21 cellular contexts compared by ENCODE assay signal in the genomic region with DNA sequence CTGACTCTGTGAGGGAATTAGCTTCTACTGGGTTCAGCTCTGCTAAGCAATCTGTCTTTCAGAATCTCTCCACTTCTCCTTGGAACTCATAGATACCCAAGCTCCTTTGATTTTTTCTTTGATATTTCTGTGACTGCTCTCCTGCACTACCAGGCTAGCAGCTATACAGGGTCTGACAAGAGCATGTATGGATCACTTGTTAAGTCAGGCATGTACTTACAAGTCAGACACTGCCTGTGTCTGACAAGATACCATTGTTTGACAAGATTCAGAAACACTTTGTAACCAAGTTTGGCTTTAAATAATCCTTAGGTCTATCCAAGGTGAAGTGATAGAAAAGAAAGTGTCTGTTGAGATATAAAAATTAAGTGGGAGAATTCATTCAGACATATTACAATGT.
DNase-seq lines count a peak whose midpoint lies in the region; ATAC-seq, FAIRE-seq and TF ChIP-seq lines count a peak whose summit lies in the region.
"Had no signal": no experiment of that assay in that cellular context is flagged by ENCODE, and none has a peak within 500 bp of the region (broad histone marks: within the 10 kb centered on the region; RNA-seq: fewer than 3 reads in every experiment).

No MANE protein-coding gene starts in this region.

- H3K27ac ChIP-seq in K562 (ENCODE audit: extremely low read depth, low read depth, low read length) (no peak overlapping the region), neuronal stem cell (replicated peaks; ENCODE audit: low read length) (no peak overlapping the region), upper lobe of left lung (peak overlapping the region in 3 of 4 donors; percentile 43 to 67 (median 64))

- no peak for TF ChIP-seq RAD21 in K562 (CRISPR knock-in tag; conservative IDR thresholded peaks at IDR 0.05 in 1 of 2, IDR thresholded peaks at IDR 0.05 in 1 of 2)

- no peak overlapping the region for H3K4me3 Mint-ChIP-seq in activated naive CD4-positive, alpha-beta T cell treated with anti-CD3 and anti-CD28 coated beads, Interleukin-2, amount 50 U/mL, for 24 hours

- peaks cover 1% of the 10 kb centered on the region for H3K36me3 Mint-ChIP-seq in activated naive CD4-positive, alpha-beta T cell treated with anti-CD3 and anti-CD28 coated beads, Interleukin-2, amount 50 U/mL, for 24 hours

- H3K27me3 ChIP-seq in K562 (ENCODE audit: control insufficient read depth in 2 of 2, insufficient read depth in 2 of 2, low read length in 2 of 2): no peaks in the 10 kb centered on the region
- no peaks in the 10 kb centered on the region for H3K27me3 ChIP-seq in neuronal stem cell (ENCODE audit: control insufficient read depth in 3 of 3, insufficient read depth in 3 of 3, low read depth in 1 of 3, low read length in 3 of 3)
- no peaks in the 10 kb centered on the region for H3K27me3 ChIP-seq in upper lobe of left lung
- H3K27me3 ChIP-seq: body of pancreas had no signal

- ATAC-seq in K562 (peak; percentile 33; the same call in 2 of the 3 replicates), upper lobe of left lung (ENCODE audit: low FRiP score in 2 of 2) (no peak), GM21515 (IDR thresholded peaks at IDR 0.05; ENCODE audit: unreplicated experiment) (no peak)
- ATAC-seq: body of pancreas, mucosa of descending colon had no signal

- H2BK120ac ChIP-seq in neuronal stem cell (ENCODE audit: low read depth, low read length): no peak overlapping the region

- POLR2A ChIA-PET in K562 (lab: Yijun Ruan, JAX): interaction anchor here (2.1 kb wide), 1 partner anchor 19 kb away, joined by 4 read pairs; no protein-coding TSS in a partner anchor

- H4K20me1 ChIP-seq in K562 (replicated peaks; ENCODE audit: control insufficient read depth, insufficient read depth, low read length): no peaks in the 10 kb centered on the region

- H3K4me3 ChIP-seq in K562 (no peak overlapping the region), neuronal stem cell (ENCODE audit: low read length in 2 of 2) (no peak overlapping the region), upper lobe of left lung (no peak overlapping the region)
- H3K4me3 ChIP-seq: body of pancreas, mucosa of descending colon had no signal

- H3K4me2 ChIP-seq in K562 (ENCODE audit: insufficient read depth, low read length): no peak overlapping the region
- H3K4me2 ChIP-seq in neuronal stem cell (ENCODE audit: insufficient read depth, low read length, poor library complexity, severe bottlenecking): no peak overlapping the region

- H2AFZ ChIP-seq in K562 (ENCODE audit: low read depth, low read length) (no peak overlapping the region), neuronal stem cell (ENCODE audit: low read length) (peak overlapping the region; percentile 30)

- FAIRE-seq in K562 (lab: Jason Lieb, UNC): no peak
- FAIRE-seq: H54, islet of Langerhans had no signal

- no peak overlapping the region for H2BK15ac ChIP-seq in neuronal stem cell (ENCODE audit: low read length)

- in situ Hi-C loops in K562 (cut with MboI): no loop called here

- H3K9me3 ChIP-seq in K562 (replicated peaks; ENCODE audit: control insufficient read depth, insufficient read depth, low read depth, low read length): no peaks in the 10 kb centered on the region
- no peaks in the 10 kb centered on the region for H3K9me3 ChIP-seq in neuronal stem cell (replicated peaks in 1 of 2; ENCODE audit: control insufficient read depth in 2 of 2, insufficient read depth in 1 of 2, low read depth in 1 of 2, low read length in 2 of 2)
- no peaks in the 10 kb centered on the region for H3K9me3 ChIP-seq in upper lobe of left lung
- H3K9me3 ChIP-seq: mucosa of descending colon had no signal

- TF ChIP-seq POLR2A in K562 (conservative IDR thresholded peaks at IDR 0.05): no peak
- no peak for TF ChIP-seq POLR2A in upper lobe of left lung (IDR thresholded peaks at IDR 0.05)

- no peak overlapping the region for H2BK12ac ChIP-seq in neuronal stem cell (ENCODE audit: low read length)

- H3K4me1 ChIP-seq in K562 (replicated peaks in 1 of 2; ENCODE audit: control insufficient read depth in 2 of 2, insufficient read depth in 2 of 2, low read length in 2 of 2) (peaks cover 0 to 11% of the 10 kb centered on the region in 2 experiments; a peak in 3 of 5 replicates), neuronal stem cell (ENCODE audit: control insufficient read depth in 2 of 2, insufficient read depth in 1 of 2, low read depth in 1 of 2, low read length in 2 of 2) (peaks cover 0 to 16% of the 10 kb centered on the region in 2 donors), upper lobe of left lung (peaks cover 15 to 25% (median 23%) of the 10 kb centered on the region in 4 donors)

- H4K91ac ChIP-seq in neuronal stem cell (ENCODE audit: low read depth, low read length, poor library complexity): no peak overlapping the region

- H3K9me1 ChIP-seq in K562 (ENCODE audit: control insufficient read depth, insufficient read depth, low read length): no peaks in the 10 kb centered on the region

- H3K9me3 Mint-ChIP-seq in activated naive CD4-positive, alpha-beta T cell treated with anti-CD3 and anti-CD28 coated beads, Interleukin-2, amount 50 U/mL, for 24 hours: no peaks in the 10 kb centered on the region

- H3K27me3 Mint-ChIP-seq in activated naive CD4-positive, alpha-beta T cell treated with anti-CD3 and anti-CD28 coated beads, Interleukin-2, amount 50 U/mL, for 24 hours: no peaks in the 10 kb centered on the region
- H3K27me3 Mint-ChIP-seq: progenitor cell of endocrine pancreas had no signal

- H3K79me2 ChIP-seq in K562 (ENCODE audit: control insufficient read depth, insufficient read depth, low read length): 0 out of 3 replicates have a peak, but pooled peaks cover under 1% of the 10 kb centered on the region

- H3K27ac Mint-ChIP-seq in activated naive CD4-positive, alpha-beta T cell treated with anti-CD3 and anti-CD28 coated beads, Interleukin-2, amount 50 U/mL, for 24 hours: peak overlapping the region; percentile 71
- H3K27ac Mint-ChIP-seq: progenitor cell of endocrine pancreas had no signal

- CTCF ChIA-PET in K562 (lab: Yijun Ruan, JAX; ENCODE audit: low intra/inter-chr PET ratio): no interaction called here

- DNase-seq in activated naive CD4-positive, alpha-beta T cell treated with Interleukin-2 at 50 U/mL for 16 hours: no peak
- DNase-seq in K562 (ENCODE audit: extremely low read depth in 1 of 4, low spot score in 3 of 4): no peak
- no peak for DNase-seq in neuronal stem cell (ENCODE audit: low spot score)
- no peak for DNase-seq in upper lobe of left lung
- no peak for DNase-seq in NCI-H226
- DNase-seq in islet precursor cell: no peak
- DNase-seq: ACHN; activated CD4-positive, alpha-beta T cell treated with anti-CD3 and anti-CD28 coated beads, Interleukin-2, amount 50 U/mL, for 4 hours; activated effector memory CD4-positive, alpha-beta T cell treated with Interleukin-2 at 50 U/mL for 16 hours; body of pancreas; Calu3; mucosa of descending colon; NCI-H146; NCI-H748 treated with DMSO at 0.1 percent for 48 hours; stimulated activated CD4-positive, alpha-beta T cell treated with anti-CD3 and anti-CD28 coated beads, Interleukin-2, amount 100 ng/mL, for 24 hours; T1000 had no signal

- H3K9ac ChIP-seq in K562 (ENCODE audit: insufficient read depth in 1 of 2, low read depth in 2 of 2, low read length in 2 of 2) (no peak overlapping the region), neuronal stem cell (ENCODE audit: low read depth, low read length, poor library complexity) (no peak overlapping the region)

- no peak overlapping the region for H2BK5ac ChIP-seq in neuronal stem cell (ENCODE audit: low read length)

- no peak overlapping the region for H3K18ac ChIP-seq in neuronal stem cell (ENCODE audit: low read length)

- TF ChIP-seq CTCF in K562 (IDR thresholded peaks at IDR 0.05 in 2 of 3, conservative IDR thresholded peaks at IDR 0.05 in 1 of 3; ENCODE audit: insufficient read depth in 2 of 3, low read depth in 1 of 3, low read length in 3 of 3): no peak
- no peak for TF ChIP-seq CTCF in upper lobe of left lung (IDR thresholded peaks at IDR 0.05)

- intact Hi-C loops in K562 (cut with micrococcal nuclease): no loop called here

- H3K23ac ChIP-seq in neuronal stem cell (ENCODE audit: low read depth, low read length, poor library complexity): no peak overlapping the region

- TF ChIP-seq EP300 in K562 (IDR thresholded peaks at IDR 0.05; ENCODE audit: low read length) (no peak), upper lobe of left lung (IDR thresholded peaks at IDR 0.05) (no peak)

- BruUV-seq in K562 (replicated peaks; lab: Mats Ljungman, UMichigan): no TSS peak

- no peak overlapping the region for H2AK5ac ChIP-seq in neuronal stem cell (ENCODE audit: low read depth, low read length)

- H3K4me1 Mint-ChIP-seq in activated naive CD4-positive, alpha-beta T cell treated with anti-CD3 and anti-CD28 coated beads, Interleukin-2, amount 50 U/mL, for 24 hours: peaks cover 70% of the 10 kb centered on the region

- H3K4ac ChIP-seq in neuronal stem cell (ENCODE audit: low read length): no peak overlapping the region

- no peak overlapping the region for H3K14ac ChIP-seq in neuronal stem cell (ENCODE audit: low read length)

- no peaks in the 10 kb centered on the region for H3K36me3 ChIP-seq in K562 (ENCODE audit: control insufficient read depth, insufficient read depth, low read length)
- no peaks in the 10 kb centered on the region for H3K36me3 ChIP-seq in neuronal stem cell (replicated peaks in 1 of 2; ENCODE audit: control insufficient read depth in 2 of 2, insufficient read depth in 2 of 2, low read length in 2 of 2)
- no peaks in the 10 kb centered on the region for H3K36me3 ChIP-seq in upper lobe of left lung

- H3K79me1 ChIP-seq in neuronal stem cell (ENCODE audit: low read depth, low read length): no peaks in the 10 kb centered on the region

- H4K8ac ChIP-seq in neuronal stem cell (ENCODE audit: low read depth, low read length): no peak overlapping the region

TF ChIP-seq in K562, 482 proteins besides CTCF, POLR2A, EP300 and RAD21 (continues in another document):
- TF ChIP-seq SIX5 (IDR thresholded peaks at IDR 0.05; ENCODE audit: borderline replicate concordance in 1 of 2, insufficient read depth in 1 of 2, low read depth in 1 of 2, low read length in 2 of 2): no peak
- no peak for TF ChIP-seq GATAD2A (IDR thresholded peaks at IDR 0.05)
- no peak for TF ChIP-seq KLF13 (tag; IDR thresholded peaks at IDR 0.05; ENCODE audit: borderline replicate concordance, low read depth)
- TF ChIP-seq HMG20B (CRISPR knock-in tag; IDR thresholded peaks at IDR 0.05): no peak
- TF ChIP-seq MTA3 (IDR thresholded peaks at IDR 0.05; ENCODE audit: borderline replicate concordance): no peak
- TF ChIP-seq, protein P1, sequence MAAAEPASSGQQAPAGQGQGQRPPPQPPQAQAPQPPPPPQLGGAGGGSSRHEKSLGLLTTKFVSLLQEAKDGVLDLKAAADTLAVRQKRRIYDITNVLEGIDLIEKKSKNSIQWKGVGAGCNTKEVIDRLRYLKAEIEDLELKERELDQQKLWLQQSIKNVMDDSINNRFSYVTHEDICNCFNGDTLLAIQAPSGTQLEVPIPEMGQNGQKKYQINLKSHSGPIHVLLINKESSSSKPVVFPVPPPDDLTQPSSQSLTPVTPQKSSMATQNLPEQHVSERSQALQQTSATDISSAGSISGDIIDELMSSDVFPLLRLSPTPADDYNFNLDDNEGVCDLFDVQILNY (CRISPR knock-in tag; IDR thresholded peaks at IDR 0.05): no peak
- TF ChIP-seq CBX5 (IDR thresholded peaks at IDR 0.05; ENCODE audit: borderline replicate concordance, low read depth): no peak
- no peak for TF ChIP-seq PHF20 (IDR thresholded peaks at IDR 0.05; ENCODE audit: partially characterized antibody)

Comparison
In these comparisons a context has a peak if more than half of its experiments do, and no peak if none do; other contexts are left out.
1. H3K27ac ChIP-seq: peak in upper lobe of left lung (3 of 4); none in K562 (single experiment) and neuronal stem cell (single experiment).